Comparison of ENCODE assay signal across 17 cellular contexts in the genomic region with DNA sequence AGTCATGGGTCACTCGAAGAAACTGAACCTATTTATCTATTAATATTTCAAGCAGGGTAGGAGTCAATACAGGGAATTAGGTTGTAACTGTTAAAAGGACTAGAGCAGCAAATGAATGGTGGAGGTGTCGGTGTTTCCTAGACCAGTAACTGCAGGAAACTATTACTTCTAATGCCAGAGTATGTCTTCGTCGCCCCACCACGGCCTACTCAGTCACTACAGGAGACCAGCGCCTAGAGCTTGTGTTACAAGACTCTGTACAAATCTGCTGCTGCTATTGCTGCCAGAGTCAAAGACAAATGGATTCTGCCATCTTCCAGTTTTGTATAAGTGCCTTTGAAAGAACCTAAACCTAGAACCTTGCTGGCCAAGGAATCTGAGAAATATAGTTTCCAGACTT.
"Had no signal": no experiment of that assay in that cellular context is flagged by ENCODE, and none has a peak within 500 bp of the region (broad histone marks: within the 10 kb centered on the region; RNA-seq: fewer than 3 reads in every experiment).

No MANE protein-coding gene starts in this region.

- H3K27ac ChIP-seq: ascending aorta, breast epithelium, transverse colon, vagina had no signal

- H3K9me3 Mint-ChIP-seq: natural killer cell had no signal

- H3K4me1 ChIP-seq: breast epithelium, transverse colon had no signal

- H3K9me3 ChIP-seq: ascending aorta, breast epithelium, transverse colon, vagina had no signal

- DNase-seq: activated CD4-positive, alpha-beta T cell treated with anti-CD3 and anti-CD28 coated beads, Interleukin-2, amount 50 U/mL, for 4 hours; activated CD4-positive, CD25-positive, alpha-beta regulatory T cell treated with anti-CD3 and anti-CD28 coated beads, Interleukin-2, amount 50 U/mL, for 72 hours; activated naive CD4-positive, alpha-beta T cell treated with anti-CD3 and anti-CD28 coated beads, Interleukin-2, amount 10 ng/mL, durations not matched to agents 7 days and 5 days; activated T-cell treated with anti-CD3 and anti-CD28 coated beads, Interleukin-2, amount 50 U/mL, for 1 hour; cerebellar nuclear complex; natural killer cell; nucleus accumbens; stimulated activated CD4-positive, alpha-beta T cell treated with anti-CD3 and anti-CD28 coated beads, Interleukin-4, amount 100 ng/mL, for 1 hour; stimulated activated naive B cell treated with anti-CD40 and anti-IgM and Interleukin-4, amounts not matched to agents 10 μg/mL and 1 μg/mL and 100 μg/mL, for 72 hours; T1000; transverse colon had no signal

- H3K4me3 ChIP-seq: ascending aorta, breast epithelium, transverse colon, vagina had no signal

- H3K36me3 Mint-ChIP-seq: activated naive CD4-positive, alpha-beta T cell treated with anti-CD3 and anti-CD28 coated beads, Interleukin-2, amount 10 ng/mL, durations not matched to agents 7 days and 5 days; natural killer cell; stimulated activated naive B cell treated with anti-CD40 and anti-IgM and Interleukin-4, amounts not matched to agents 10 μg/mL and 1 μg/mL and 100 μg/mL, for 72 hours had no signal

- H3K27me3 ChIP-seq: ascending aorta, breast epithelium, transverse colon, vagina had no signal

- H3K36me3 ChIP-seq: ascending aorta, breast epithelium, transverse colon, vagina had no signal

- H3K4me3 Mint-ChIP-seq: activated naive CD4-positive, alpha-beta T cell treated with anti-CD3 and anti-CD28 coated beads, Interleukin-2, amount 10 ng/mL, durations not matched to agents 7 days and 5 days; natural killer cell; stimulated activated naive B cell treated with anti-CD40 and anti-IgM and Interleukin-4, amounts not matched to agents 10 μg/mL and 1 μg/mL and 100 μg/mL, for 72 hours had no signal

- H3K27me3 Mint-ChIP-seq: activated naive CD4-positive, alpha-beta T cell treated with anti-CD3 and anti-CD28 coated beads, Interleukin-2, amount 10 ng/mL, durations not matched to agents 7 days and 5 days; stimulated activated naive B cell treated with anti-CD40 and anti-IgM and Interleukin-4, amounts not matched to agents 10 μg/mL and 1 μg/mL and 100 μg/mL, for 72 hours had no signal

- ATAC-seq: esophagus mucosa; left lobe of liver; natural killer cell; stimulated activated naive B cell treated with anti-CD40 and anti-IgM and Interleukin-4, amounts not matched to agents 10 μg/mL and 1 μg/mL and 100 μg/mL, for 72 hours had no signal

- H3K27ac Mint-ChIP-seq: activated naive CD4-positive, alpha-beta T cell treated with anti-CD3 and anti-CD28 coated beads, Interleukin-2, amount 10 ng/mL, durations not matched to agents 7 days and 5 days; activated T-helper 2 cell treated with anti-CD3 and anti-CD28 coated beads, Interferon-gamma antibody, Interleukin-2, Interleukin-4, amounts not matched to agents 10 μg/mL and 5 μg/mL and 100 μg/mL, durations not matched to agents 14 hours and 24 hours and 36 hours; natural killer cell; stimulated activated naive B cell treated with anti-CD40 and anti-IgM and Interleukin-4, amounts not matched to agents 10 μg/mL and 1 μg/mL and 100 μg/mL, for 72 hours had no signal

- H3K4me1 Mint-ChIP-seq: activated naive CD4-positive, alpha-beta T cell treated with anti-CD3 and anti-CD28 coated beads, Interleukin-2, amount 10 ng/mL, durations not matched to agents 7 days and 5 days; natural killer cell; stimulated activated naive B cell treated with anti-CD40 and anti-IgM and Interleukin-4, amounts not matched to agents 10 μg/mL and 1 μg/mL and 100 μg/mL, for 72 hours had no signal
